1 cellular context compared by ENCODE assay signal in genomic region chr12:127063339-127064090, GRCh38.
TF ChIP-seq lines count a peak whose summit lies in the region.

No MANE protein-coding gene starts in this region.

TF ChIP-seq in K562, 482 proteins besides CTCF, POLR2A, EP300 and RAD21 (continued from another document and continues in another):
- TF ChIP-seq, protein P1, sequence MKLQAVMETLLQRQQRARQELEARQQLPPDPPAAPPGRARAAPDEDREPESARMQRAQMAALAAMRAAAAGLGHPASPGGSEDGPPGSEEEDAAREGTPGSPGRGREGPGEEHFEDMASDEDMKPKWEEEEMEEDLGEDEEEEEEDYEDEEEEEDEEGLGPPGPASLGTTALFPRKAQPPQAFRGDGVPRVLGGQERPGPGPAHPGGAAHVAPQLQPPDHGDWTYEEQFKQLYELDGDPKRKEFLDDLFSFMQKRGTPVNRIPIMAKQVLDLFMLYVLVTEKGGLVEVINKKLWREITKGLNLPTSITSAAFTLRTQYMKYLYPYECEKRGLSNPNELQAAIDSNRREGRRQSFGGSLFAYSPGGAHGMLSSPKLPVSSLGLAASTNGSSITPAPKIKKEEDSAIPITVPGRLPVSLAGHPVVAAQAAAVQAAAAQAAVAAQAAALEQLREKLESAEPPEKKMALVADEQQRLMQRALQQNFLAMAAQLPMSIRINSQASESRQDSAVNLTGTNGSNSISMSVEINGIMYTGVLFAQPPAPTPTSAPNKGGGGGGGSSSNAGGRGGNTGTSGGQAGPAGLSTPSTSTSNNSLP (IDR thresholded peaks at IDR 0.05; ENCODE audit: borderline replicate concordance, low read depth, low read length), result no peak
- TF ChIP-seq, protein P2, sequence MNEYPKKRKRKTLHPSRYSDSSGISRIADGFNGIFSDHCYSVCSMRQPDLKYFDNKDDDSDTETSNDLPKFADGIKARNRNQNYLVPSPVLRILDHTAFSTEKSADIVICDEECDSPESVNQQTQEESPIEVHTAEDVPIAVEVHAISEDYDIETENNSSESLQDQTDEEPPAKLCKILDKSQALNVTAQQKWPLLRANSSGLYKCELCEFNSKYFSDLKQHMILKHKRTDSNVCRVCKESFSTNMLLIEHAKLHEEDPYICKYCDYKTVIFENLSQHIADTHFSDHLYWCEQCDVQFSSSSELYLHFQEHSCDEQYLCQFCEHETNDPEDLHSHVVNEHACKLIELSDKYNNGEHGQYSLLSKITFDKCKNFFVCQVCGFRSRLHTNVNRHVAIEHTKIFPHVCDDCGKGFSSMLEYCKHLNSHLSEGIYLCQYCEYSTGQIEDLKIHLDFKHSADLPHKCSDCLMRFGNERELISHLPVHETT (CRISPR knock-in tag; conservative IDR thresholded peaks at IDR 0.05 in 1 of 2, IDR thresholded peaks at IDR 0.05 in 1 of 2), result 0 out of 4 replicates have a peak, but pooled peaks of 1 of the 2 experiments have one; percentile 51
- TF ChIP-seq NR2C1 (IDR thresholded peaks at IDR 0.05) (no peak), NR2C1 (tag; IDR thresholded peaks at IDR 0.05) (0 out of 2 replicates have a peak, but pooled peaks have one; percentile 31), LARP7 (IDR thresholded peaks at IDR 0.05) (no peak), SAP30 (IDR thresholded peaks at IDR 0.05; ENCODE audit: borderline replicate concordance, insufficient read depth, low read depth, low read length, poor library complexity, severe bottlenecking) (peak; percentile 20), ATF1 (CRISPR knock-in tag; IDR thresholded peaks at IDR 0.05) (no peak), ATF1 (tag; IDR thresholded peaks at IDR 0.05) (0 out of 2 replicates have a peak, but pooled peaks have one; percentile 32), MNT (conservative IDR thresholded peaks at IDR 0.05) (peak in 1 of 2 experiments; percentile 54; a peak in 1 of 4 replicates), HDAC8 (tag; IDR thresholded peaks at IDR 0.05) (no peak), NR2C2 (CRISPR knock-in tag; IDR thresholded peaks at IDR 0.05) (no peak), NR2C2 (tag; IDR thresholded peaks at IDR 0.05) (0 out of 2 replicates have a peak, but pooled peaks have one; percentile 7), MGA (IDR thresholded peaks at IDR 0.05) (peak; percentile 46), ZNF592 (IDR thresholded peaks at IDR 0.05) (peak; percentile 64; the same call in 1 of the 2 replicates)
- TF ChIP-seq, protein P3, sequence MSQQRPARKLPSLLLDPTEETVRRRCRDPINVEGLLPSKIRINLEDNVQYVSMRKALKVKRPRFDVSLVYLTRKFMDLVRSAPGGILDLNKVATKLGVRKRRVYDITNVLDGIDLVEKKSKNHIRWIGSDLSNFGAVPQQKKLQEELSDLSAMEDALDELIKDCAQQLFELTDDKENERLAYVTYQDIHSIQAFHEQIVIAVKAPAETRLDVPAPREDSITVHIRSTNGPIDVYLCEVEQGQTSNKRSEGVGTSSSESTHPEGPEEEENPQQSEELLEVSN (IDR thresholded peaks at IDR 0.05; ENCODE audit: borderline replicate concordance in 1 of 2, extremely low read depth in 1 of 2, insufficient read depth in 1 of 2, insufficient read length in 1 of 2, low read depth in 1 of 2, low read length in 1 of 2, poor library complexity in 1 of 2, severe bottlenecking in 1 of 2), result peak in 1 of 2 experiments; percentile 52
- TF ChIP-seq, protein P4, sequence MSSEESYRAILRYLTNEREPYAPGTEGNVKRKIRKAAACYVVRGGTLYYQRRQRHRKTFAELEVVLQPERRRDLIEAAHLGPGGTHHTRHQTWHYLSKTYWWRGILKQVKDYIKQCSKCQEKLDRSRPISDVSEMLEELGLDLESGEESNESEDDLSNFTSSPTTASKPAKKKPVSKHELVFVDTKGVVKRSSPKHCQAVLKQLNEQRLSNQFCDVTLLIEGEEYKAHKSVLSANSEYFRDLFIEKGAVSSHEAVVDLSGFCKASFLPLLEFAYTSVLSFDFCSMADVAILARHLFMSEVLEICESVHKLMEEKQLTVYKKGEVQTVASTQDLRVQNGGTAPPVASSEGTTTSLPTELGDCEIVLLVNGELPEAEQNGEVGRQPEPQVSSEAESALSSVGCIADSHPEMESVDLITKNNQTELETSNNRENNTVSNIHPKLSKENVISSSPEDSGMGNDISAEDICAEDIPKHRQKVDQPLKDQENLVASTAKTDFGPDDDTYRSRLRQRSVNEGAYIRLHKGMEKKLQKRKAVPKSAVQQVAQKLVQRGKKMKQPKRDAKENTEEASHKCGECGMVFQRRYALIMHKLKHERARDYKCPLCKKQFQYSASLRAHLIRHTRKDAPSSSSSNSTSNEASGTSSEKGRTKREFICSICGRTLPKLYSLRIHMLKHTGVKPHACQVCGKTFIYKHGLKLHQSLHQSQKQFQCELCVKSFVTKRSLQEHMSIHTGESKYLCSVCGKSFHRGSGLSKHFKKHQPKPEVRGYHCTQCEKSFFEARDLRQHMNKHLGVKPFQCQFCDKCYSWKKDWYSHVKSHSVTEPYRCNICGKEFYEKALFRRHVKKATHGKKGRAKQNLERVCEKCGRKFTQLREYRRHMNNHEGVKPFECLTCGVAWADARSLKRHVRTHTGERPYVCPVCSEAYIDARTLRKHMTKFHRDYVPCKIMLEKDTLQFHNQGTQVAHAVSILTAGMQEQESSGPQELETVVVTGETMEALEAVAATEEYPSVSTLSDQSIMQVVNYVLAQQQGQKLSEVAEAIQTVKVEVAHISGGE (CRISPR knock-in tag; IDR thresholded peaks at IDR 0.05), result peak in 1 of 3 experiments; percentile 40; a peak in 1 of 6 replicates
- TF ChIP-seq, protein P5, sequence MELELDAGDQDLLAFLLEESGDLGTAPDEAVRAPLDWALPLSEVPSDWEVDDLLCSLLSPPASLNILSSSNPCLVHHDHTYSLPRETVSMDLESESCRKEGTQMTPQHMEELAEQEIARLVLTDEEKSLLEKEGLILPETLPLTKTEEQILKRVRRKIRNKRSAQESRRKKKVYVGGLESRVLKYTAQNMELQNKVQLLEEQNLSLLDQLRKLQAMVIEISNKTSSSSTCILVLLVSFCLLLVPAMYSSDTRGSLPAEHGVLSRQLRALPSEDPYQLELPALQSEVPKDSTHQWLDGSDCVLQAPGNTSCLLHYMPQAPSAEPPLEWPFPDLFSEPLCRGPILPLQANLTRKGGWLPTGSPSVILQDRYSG (tag; conservative IDR thresholded peaks at IDR 0.05; ENCODE audit: low read depth), result 0 out of 2 replicates have a peak, but pooled peaks have one; percentile 29
